ENCODE assay signal across 8 cellular contexts in genomic region chr12:77847060-77847541, GRCh38. TPM values are rescaled to one million over a fixed set of nuclear protein-coding genes. Genes with fewer than 3 reads are reported as not detected.
DNase-seq lines count a peak whose midpoint lies in the region; ATAC-seq, FAIRE-seq and TF ChIP-seq lines count a peak whose summit lies in the region.

No MANE protein-coding gene starts in this region.

- H3K27ac ChIP-seq in esophagus muscularis mucosa (replicated peaks in 1 of 4), result peak overlapping the region in 3 of 4 donors; percentile 38 to 57 (median 43)

- no peak for FAIRE-seq in HTR-8/SVneo (lab: Jason Lieb, UNC)

- H3K9me3 ChIP-seq in esophagus muscularis mucosa, result no peaks in the 10 kb centered on the region

- peak; percentile 99 for ATAC-seq in GM21423 (IDR thresholded peaks at IDR 0.05; ENCODE audit: unreplicated experiment)
- peak; percentile 99 for ATAC-seq in HG03575 (IDR thresholded peaks at IDR 0.05; ENCODE audit: extremely low read depth, insufficient number of reproducible peaks, low FRiP score, unreplicated experiment)

- H3K4me3 ChIP-seq in esophagus muscularis mucosa, result no peak overlapping the region

- no peak for TF ChIP-seq EP300 in esophagus muscularis mucosa (IDR thresholded peaks at IDR 0.05)

- H3K4me1 ChIP-seq in esophagus muscularis mucosa, result peaks cover 8 to 19% (median 16%) of the 10 kb centered on the region in 4 donors

- TF ChIP-seq CTCF in esophagus muscularis mucosa (IDR thresholded peaks at IDR 0.05), result no peak

- no peak for TF ChIP-seq POLR2A in esophagus muscularis mucosa (IDR thresholded peaks at IDR 0.05; ENCODE audit: low read depth)

- no peaks in the 10 kb centered on the region for H3K27me3 ChIP-seq in esophagus muscularis mucosa

- intact Hi-C loops in esophagus muscularis mucosa (cut with DNase I), result no loop called here

- no peaks in the 10 kb centered on the region for H3K36me3 ChIP-seq in esophagus muscularis mucosa

- WGBS in esophagus muscularis mucosa, result 48% methylated on average over 2 of the region's 2 CpGs

- DNase-seq in DMS53 (lab: John Stamatoyannopoulos, UW) (peak; percentile 54), esophagus muscularis mucosa (ENCODE audit: extremely low spot score) (no peak), NCI-H187 (lab: John Stamatoyannopoulos, UW) (no peak), HTR-8/SVneo (ENCODE audit: insufficient read length, low spot score) (no peak), ecto neural progenitor cell (ENCODE audit: low spot score) (no peak), glomerular visceral epithelial cell (ENCODE audit: extremely low spot score) (no peak)

RNA-seq across cellular contexts. Expression of gene NAV3, which starts 16.4 kb away (rescaled TPM):
- total RNA-seq in esophagus muscularis mucosa, result 1 to 10 TPM; 4.3 to 9.6 (median 5.4) TPM
